8 cellular contexts compared by ENCODE assay signal in the genomic region with DNA sequence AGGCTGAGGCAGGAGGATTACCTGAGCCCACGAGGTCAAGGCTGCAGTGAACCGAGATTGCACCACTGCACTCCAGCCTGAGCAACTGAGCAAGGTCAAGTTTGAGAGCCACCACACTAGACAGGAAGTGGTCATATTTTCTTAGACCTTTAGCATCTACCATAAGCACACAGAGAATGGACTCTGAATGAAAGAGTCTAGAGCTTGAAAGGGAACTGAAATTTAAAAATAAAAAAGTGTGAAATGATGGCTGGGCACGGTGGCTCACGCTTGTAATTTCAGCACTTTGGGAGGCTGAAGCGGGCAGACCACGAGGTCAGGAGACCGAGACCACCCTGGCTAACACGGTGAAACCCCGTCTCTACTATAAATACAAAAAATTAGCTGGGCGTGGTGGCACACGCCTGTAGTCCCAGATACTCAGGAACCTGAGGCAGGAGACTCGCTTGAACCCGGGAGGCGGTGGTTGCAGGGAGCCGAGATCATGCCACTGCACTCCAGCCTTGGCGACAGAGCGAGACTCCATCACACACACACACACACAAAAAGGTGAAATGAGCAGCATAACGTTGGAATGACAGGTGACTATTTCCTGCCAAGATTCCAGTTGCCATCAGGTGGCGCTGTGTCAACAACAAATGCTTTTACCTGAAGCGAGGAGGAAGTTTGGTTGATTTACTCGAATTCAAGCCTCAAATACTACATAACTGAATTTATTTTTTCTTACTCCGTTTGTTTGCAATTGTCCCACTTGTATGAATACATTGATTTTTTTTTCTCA. TPM values are rescaled to one million over a fixed set of nuclear protein-coding genes. Genes with fewer than 3 reads are reported as not detected.
DNase-seq lines count a peak whose midpoint lies in the region; ATAC-seq and TF ChIP-seq lines count a peak whose summit lies in the region.

No MANE protein-coding gene starts in this region.

- H3K9me3 ChIP-seq in lower lobe of right lung: no peaks in the 10 kb centered on the region

- H3K4me1 ChIP-seq in lower lobe of right lung: peaks cover 30% of the 10 kb centered on the region

- intact Hi-C loops in dorsolateral prefrontal cortex (cut with DNase I) (loop anchor here (2.0 to 10.0 kb wide), 6 partner anchors 35 to 830 kb away; a partner anchor contains a TSS), lower lobe of right lung (cut with DNase I) (loop anchor here (5.0 kb wide), 1 partner anchor 225 kb away; a partner anchor contains a TSS)

- H3K36me3 ChIP-seq in lower lobe of right lung: no peaks in the 10 kb centered on the region

- H3K4me3 ChIP-seq in dorsolateral prefrontal cortex (peak overlapping the region in 36 of 59 donors; percentile 0 to 50 (median 22)), lower lobe of right lung (peak overlapping the region; percentile 37)

- DNase-seq in AG09319 (ENCODE audit: extremely low read depth, low read depth) (peak; percentile 30), NCI-H226 (peak; percentile 33), dorsolateral prefrontal cortex (peak; percentile 50 to 85 (median 72)), lower lobe of right lung (peak; percentile 71)
- DNase-seq in activated CD4-positive, alpha-beta T cell treated with anti-CD3 and anti-CD28 coated beads, Interleukin-2, amount 50 U/mL, for 24 hours (ENCODE audit: low read depth in 1 of 2, low spot score in 1 of 2): peak; percentile 59 to 78
- peak; percentile 53 to 70 (median 62) for DNase-seq in stimulated activated CD4-positive, alpha-beta T cell treated with anti-CD3 and anti-CD28 coated beads, TNF-alpha, amount 100 ng/mL, for 48 hours (ENCODE audit: low read depth in 3 of 3)

- H3K27ac ChIP-seq in dorsolateral prefrontal cortex (peak overlapping the region in 5 of 59 donors; percentile 11 to 65 (median 35)), lower lobe of right lung (peak overlapping the region; percentile 44)

- peak; percentile 77 for ATAC-seq in GM18870 (IDR thresholded peaks at IDR 0.05; ENCODE audit: unreplicated experiment)
- ATAC-seq in HG03135 (IDR thresholded peaks at IDR 0.05; ENCODE audit: unreplicated experiment): peak; percentile 76
- ATAC-seq in lower lobe of right lung: peak; percentile 65 to 79

- H3K27me3 ChIP-seq in dorsolateral prefrontal cortex (no peaks in the 10 kb centered on the region), lower lobe of right lung (ENCODE audit: low read depth) (no peaks in the 10 kb centered on the region)

- TF ChIP-seq CTCF in AG09319 (IDR thresholded peaks at IDR 0.05; ENCODE audit: low read depth, low read length) (peak; percentile 77), dorsolateral prefrontal cortex (IDR thresholded peaks at IDR 0.05 in 54 of 56, conservative IDR thresholded peaks at IDR 0.05 in 2 of 56; ENCODE audit: low read depth in 1 of 56, partially characterized antibody in 56 of 56) (peak; percentile 70 to 99 (median 88)), lower lobe of right lung (IDR thresholded peaks at IDR 0.05) (peak; percentile 80)

RNA-seq across cellular contexts. Expression of a gene that starts 21.3 kb away (rescaled TPM):
- total RNA-seq in dorsolateral prefrontal cortex (10 to 100 TPM; 30.5 to 87.1 (median 48.8) TPM), lower lobe of right lung (40.4 TPM)

RNA-seq across cellular contexts. Expression of a gene that starts 30.4 kb away (rescaled TPM):
- 10 to 100 TPM; 17.9 to 36.6 (median 25.8) TPM for total RNA-seq in dorsolateral prefrontal cortex
- 22.9 TPM for total RNA-seq in lower lobe of right lung
